In genomic region chr1:42962641-42963377, GRCh38 we compare ENCODE assay signal across 8 cellular contexts. TPM values are rescaled to one million over a fixed set of nuclear protein-coding genes. Genes with fewer than 3 reads are reported as not detected.
DNase-seq lines count a peak whose midpoint lies in the region; ATAC-seq, FAIRE-seq and TF ChIP-seq lines count a peak whose summit lies in the region.

No MANE protein-coding gene starts in this region.

- ATAC-seq in GM21737 (IDR thresholded peaks at IDR 0.05; ENCODE audit: unreplicated experiment): no peak

- H3K27me3 Mint-ChIP-seq in activated T-helper 2 cell treated with anti-CD3 and anti-CD28 coated beads, Interferon-gamma antibody, Interleukin-2, Interleukin-4, amounts not matched to agents 10 μg/mL and 5 μg/mL and 100 μg/mL, durations not matched to agents 14 hours and 24 hours and 36 hours (ENCODE audit: low read depth): peaks cover 2% of the 10 kb centered on the region

- H3K4me1 Mint-ChIP-seq in activated T-helper 2 cell treated with anti-CD3 and anti-CD28 coated beads, Interferon-gamma antibody, Interleukin-2, Interleukin-4, amounts not matched to agents 10 μg/mL and 5 μg/mL and 100 μg/mL, durations not matched to agents 14 hours and 24 hours and 36 hours (ENCODE audit: low read depth): peaks cover 33% of the 10 kb centered on the region

- intact Hi-C loops in activated T-helper 2 cell treated with anti-CD3 and anti-CD28 coated beads, Interferon-gamma antibody, Interleukin-2, Interleukin-4, amounts not matched to agents 10 μg/mL and 5 μg/mL and 100 μg/mL, durations not matched to agents 14 hours and 24 hours and 36 hours (cut with micrococcal nuclease): no loop called here
- intact Hi-C loops in lower leg skin (cut with DNase I; ENCODE audit: low total_unique reads): no loop called here

- no peak for TF ChIP-seq POLR2A in lower leg skin (IDR thresholded peaks at IDR 0.05)

- H3K9me3 ChIP-seq in BE2C: no peaks in the 10 kb centered on the region
- no peaks in the 10 kb centered on the region for H3K9me3 ChIP-seq in small intestine (ENCODE audit: control insufficient read depth, low read depth)
- no peaks in the 10 kb centered on the region for H3K9me3 ChIP-seq in effector memory CD4-positive, alpha-beta T cell (ENCODE audit: control insufficient read depth, low read length)

- H3K4me3 Mint-ChIP-seq in activated T-helper 2 cell treated with anti-CD3 and anti-CD28 coated beads, Interferon-gamma antibody, Interleukin-2, Interleukin-4, amounts not matched to agents 10 μg/mL and 5 μg/mL and 100 μg/mL, durations not matched to agents 14 hours and 24 hours and 36 hours (ENCODE audit: low read depth): no peak overlapping the region

- H3K4me3 ChIP-seq in BE2C (ENCODE audit: low read depth, low read length) (peak overlapping the region; percentile 29; the same call in 1 of the 2 replicates), lower leg skin (ENCODE audit: low read depth, poor library complexity, severe bottlenecking) (no peak overlapping the region), small intestine (ENCODE audit: low read depth in 1 of 2, low read length in 2 of 2) (no peak overlapping the region)
- H3K4me3 ChIP-seq in effector memory CD4-positive, alpha-beta T cell (ENCODE audit: insufficient read depth, low read depth, low read length, poor library complexity, severe bottlenecking): no peak overlapping the region

- peaks cover 9% of the 10 kb centered on the region for H3K4me1 ChIP-seq in BE2C
- no peaks in the 10 kb centered on the region for H3K4me1 ChIP-seq in small intestine (ENCODE audit: control insufficient read depth in 2 of 2, insufficient read depth in 1 of 2, low read depth in 1 of 2, low read length in 1 of 2)
- H3K4me1 ChIP-seq in effector memory CD4-positive, alpha-beta T cell (ENCODE audit: control insufficient read depth, insufficient read depth, low read length, poor library complexity, severe bottlenecking): no peaks in the 10 kb centered on the region

- H3K36me3 ChIP-seq in BE2C (no peaks in the 10 kb centered on the region), small intestine (ENCODE audit: control insufficient read depth in 2 of 2, insufficient read depth in 2 of 2, low read length in 2 of 2) (no peaks in the 10 kb centered on the region)
- H3K36me3 ChIP-seq in effector memory CD4-positive, alpha-beta T cell (ENCODE audit: control insufficient read depth, insufficient read depth, low read length): no peaks in the 10 kb centered on the region

- H3K36me3 Mint-ChIP-seq in activated T-helper 2 cell treated with anti-CD3 and anti-CD28 coated beads, Interferon-gamma antibody, Interleukin-2, Interleukin-4, amounts not matched to agents 10 μg/mL and 5 μg/mL and 100 μg/mL, durations not matched to agents 14 hours and 24 hours and 36 hours (ENCODE audit: low read depth): peaks cover 6% of the 10 kb centered on the region

- whole genome bisulfite sequencing in lower leg skin, 2 donors: 31 to 34% methylated on average over 11 to 13 of the region's 13 CpGs
- 30 to 40% (median 39%) methylated on average over 13 of the region's 13 CpGs for WGBS in small intestine, 3 donors

- no peak for TF ChIP-seq CTCF in BE2C (IDR thresholded peaks at IDR 0.05; ENCODE audit: low read depth, low read length)
- no peak for TF ChIP-seq CTCF in lower leg skin (IDR thresholded peaks at IDR 0.05)
- no peak for TF ChIP-seq CTCF in GM20000 (IDR thresholded peaks at IDR 0.05; ENCODE audit: extremely low read depth, missing control alignments)

- H3K27ac ChIP-seq in small intestine (ENCODE audit: low read depth in 1 of 2, low read length in 1 of 2): no peak overlapping the region
- H3K27ac ChIP-seq in effector memory CD4-positive, alpha-beta T cell (ENCODE audit: insufficient read depth, low read length, poor library complexity, severe bottlenecking): no peak overlapping the region

- peak overlapping the region; percentile 75 for H3K27ac Mint-ChIP-seq in activated T-helper 2 cell treated with anti-CD3 and anti-CD28 coated beads, Interferon-gamma antibody, Interleukin-2, Interleukin-4, amounts not matched to agents 10 μg/mL and 5 μg/mL and 100 μg/mL, durations not matched to agents 14 hours and 24 hours and 36 hours

- peak; percentile 49 for DNase-seq in BE2C
- peak; percentile 35 for DNase-seq in NCI-H1436 treated with DMSO at 0.1 percent for 48 hours (lab: John Stamatoyannopoulos, UW)
- no peak for DNase-seq in activated T-helper 2 cell treated with anti-CD3 and anti-CD28 coated beads, Interferon-gamma antibody, Interleukin-2, Interleukin-4, amounts not matched to agents 10 μg/mL and 5 μg/mL and 100 μg/mL, durations not matched to agents 14 hours and 24 hours and 36 hours (ENCODE audit: low spot score)
- DNase-seq in lower leg skin (ENCODE audit: low spot score in 2 of 2): peak; percentile 65 to 89
- DNase-seq in GM20000 (ENCODE audit: low spot score): no peak
- DNase-seq in small intestine: no peak
- DNase-seq in effector memory CD4-positive, alpha-beta T cell: no peak

- H3K9me3 Mint-ChIP-seq in activated T-helper 2 cell treated with anti-CD3 and anti-CD28 coated beads, Interferon-gamma antibody, Interleukin-2, Interleukin-4, amounts not matched to agents 10 μg/mL and 5 μg/mL and 100 μg/mL, durations not matched to agents 14 hours and 24 hours and 36 hours: no peaks in the 10 kb centered on the region

- FAIRE-seq in small intestine (lab: Jason Lieb, UNC): no peak

- H3K27me3 ChIP-seq in BE2C: no peaks in the 10 kb centered on the region
- peaks cover 0 to 8% of the 10 kb centered on the region in 2 donors for H3K27me3 ChIP-seq in small intestine (ENCODE audit: control insufficient read depth in 2 of 2, insufficient read depth in 2 of 2, low read length in 2 of 2)
- H3K27me3 ChIP-seq in effector memory CD4-positive, alpha-beta T cell (replicated peaks; ENCODE audit: control insufficient read depth, insufficient read depth, low read length, poor library complexity, severe bottlenecking): no peaks in the 10 kb centered on the region

RNA-seq across cellular contexts. Expression of gene SLC2A1, which starts 4.1 kb away (rescaled TPM):
- 40.9 TPM for polyA plus RNA-seq in BE2C (2012; ENCODE audit: insufficient read depth, insufficient read length, low read depth)
- total RNA-seq in activated T-helper 2 cell treated with anti-CD3 and anti-CD28 coated beads, Interferon-gamma antibody, Interleukin-2, Interleukin-4, amounts not matched to agents 10 μg/mL and 5 μg/mL and 100 μg/mL, durations not matched to agents 14 hours and 24 hours and 36 hours: 143 and 155 TPM in 2 replicates
- total RNA-seq in lower leg skin: 1,000 to 10,000 TPM in 2 of 4 donors, 100 to 1,000 TPM in 2; 488 to 2,308 (median 910) TPM
- 10 to 100 TPM in 1 of 3 donors, 1 to 10 TPM in 2; 1.1 to 13.5 (median 3.2) TPM for polyA plus RNA-seq in small intestine

Comparison
In these comparisons a context has a peak if more than half of its experiments do, and no peak if none do; other contexts are left out.
1. DNase-seq: peak in BE2C (single experiment), NCI-H1436 treated with DMSO at 0.1 percent for 48 hours (single experiment) and lower leg skin (2 of 2); none in activated T-helper 2 cell treated with anti-CD3 and anti-CD28 coated beads, Interferon-gamma antibody, Interleukin-2, Interleukin-4, amounts not matched to agents 10 μg/mL and 5 μg/mL and 100 μg/mL, durations not matched to agents 14 hours and 24 hours and 36 hours (single experiment), GM20000 (single experiment), small intestine (single experiment) and effector memory CD4-positive, alpha-beta T cell (0 of 3).